In the genomic region with DNA sequence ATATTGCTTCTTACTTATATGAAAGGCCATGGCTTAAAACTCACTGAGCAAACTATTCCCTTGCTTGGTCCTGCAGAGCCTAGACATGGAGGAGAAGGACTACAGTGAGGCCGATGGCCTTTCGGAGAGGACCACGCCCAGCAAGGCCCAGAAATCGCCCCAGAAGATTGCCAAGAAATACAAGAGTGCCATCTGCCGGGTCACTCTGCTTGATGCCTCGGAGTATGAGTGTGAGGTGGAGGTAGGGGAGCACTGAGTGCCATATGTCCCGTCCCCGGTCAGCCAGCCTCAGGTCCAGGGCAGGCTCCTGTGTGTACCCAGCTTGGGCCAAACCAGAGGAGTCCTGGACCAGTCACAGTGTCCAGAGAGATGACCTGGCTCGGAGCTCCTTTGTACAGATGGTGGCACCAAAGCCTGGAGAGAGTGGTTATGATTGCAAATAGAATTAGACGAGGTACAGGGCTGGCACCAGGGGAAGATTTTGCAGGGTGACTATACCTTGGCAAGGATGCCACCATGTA, we compare ENCODE assay signal across 1 cellular context.
TF ChIP-seq lines count a peak whose summit lies in the region.

No MANE protein-coding gene starts in this region.

TF ChIP-seq in GM12878, 131 proteins besides CTCF, POLR2A, EP300 and RAD21:
- TF ChIP-seq NKRF (conservative IDR thresholded peaks at IDR 0.05) = no peak
